In genomic region chr19:29542327-29542726, GRCh38 we compare ENCODE assay signal across 10 cellular contexts. TPM values are rescaled to one million over a fixed set of nuclear protein-coding genes. Genes with fewer than 3 reads are reported as not detected.
"Had no signal": no experiment of that assay in that cellular context is flagged by ENCODE, and none has a peak within 500 bp of the region (broad histone marks: within the 10 kb centered on the region; RNA-seq: fewer than 3 reads in every experiment).

No MANE protein-coding gene starts in this region.

- H3K9ac ChIP-seq: KMS-11 had no signal

- H3K27ac ChIP-seq: HL-60, KMS-11 had no signal

- DNase-seq: Karpas-422, KBM-7, KG1 had no signal

- FAIRE-seq: HepG2, HTR-8/SVneo had no signal

- H3K4me2 ChIP-seq: KMS-11 had no signal

- ATAC-seq: HepG2 had no signal

RNA-seq across cellular contexts. Expression of gene VSTM2B, which starts 16.5 kb away (rescaled TPM):
- total RNA-seq: HepG2, HT-29, HT1080 had no signal
- polyA plus RNA-seq: HepG2, IgD-negative memory B cell had no signal
